Comparison of ENCODE assay signal across 9 cellular contexts in the genomic region with DNA sequence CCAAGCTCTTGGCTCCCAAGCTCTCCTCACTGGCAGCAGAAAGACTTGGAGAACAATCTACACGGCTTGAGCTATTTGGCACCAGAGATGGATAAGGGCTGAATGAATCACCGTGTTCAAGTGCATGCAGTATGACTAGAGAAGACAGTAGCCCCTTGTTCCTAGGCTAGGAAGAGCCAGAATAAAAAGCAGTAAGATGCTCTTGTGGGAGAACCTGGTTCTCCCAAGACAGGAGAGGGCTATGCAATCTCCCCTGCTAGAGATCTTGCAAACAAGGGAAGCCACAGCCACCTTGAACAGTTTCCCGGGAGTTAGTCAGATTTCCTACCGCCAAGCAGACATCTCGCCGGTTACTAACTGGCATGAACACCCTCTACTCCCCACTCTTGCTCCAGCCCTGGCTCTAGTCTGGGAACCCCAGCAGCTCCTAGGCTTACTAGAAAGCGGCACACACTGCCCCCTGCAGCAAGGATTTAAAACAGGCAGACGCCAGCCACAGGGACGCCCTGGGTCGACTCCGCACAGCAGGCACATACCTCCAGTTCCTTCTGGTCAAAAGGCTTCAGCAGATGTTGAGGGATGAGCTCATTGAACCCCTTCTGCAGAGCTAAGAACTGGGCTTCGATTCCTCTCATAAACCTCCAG.
A peak's percentile ranks its signal among the peaks of the same experiment; 100 is the strongest.
DNase-seq lines count a peak whose midpoint lies in the region; ATAC-seq, FAIRE-seq and TF ChIP-seq lines count a peak whose summit lies in the region.
"Had no signal": no experiment of that assay in that cellular context is flagged by ENCODE, and none has a peak within 500 bp of the region (broad histone marks: within the 10 kb centered on the region; RNA-seq: fewer than 3 reads in every experiment).

No MANE protein-coding gene starts in this region.

- peak; percentile 62 for TF ChIP-seq CTCF in WERI-Rb-1 (IDR thresholded peaks at IDR 0.05; ENCODE audit: low read depth, low read length)
- TF ChIP-seq CTCF in right atrium auricular region (IDR thresholded peaks at IDR 0.05): peak in 1 of 2 donors; percentile 59
- TF ChIP-seq CTCF in spleen (IDR thresholded peaks at IDR 0.05 in 8 of 11, conservative IDR thresholded peaks at IDR 0.05 in 3 of 11): peak in 2 of 11 experiments; percentile 10 to 16

- ATAC-seq in naive thymus-derived CD8-positive, alpha-beta T cell: no peak
- no peak for ATAC-seq in left colon

- H3K36me3 Mint-ChIP-seq in naive thymus-derived CD8-positive, alpha-beta T cell: peaks cover 4 to 93% (median 25%) of the 10 kb centered on the region in 3 donors

- DNase-seq in activated CD8-positive, alpha-beta memory T cell treated with anti-CD3 and anti-CD28 coated beads for 24 hours: peak; percentile 57
- no peak for DNase-seq in activated CD8-positive, alpha-beta memory T cell treated with anti-CD3 and anti-CD28 coated beads, Interleukin-2, amount 50 U/mL, for 4 hours
- DNase-seq in WERI-Rb-1: peak; percentile 51
- peak; percentile 76 for DNase-seq in right atrium auricular region (ENCODE audit: low spot score)
- peak; percentile 49 for DNase-seq in urothelium cell line (ENCODE audit: low spot score)
- no peak for DNase-seq in naive thymus-derived CD8-positive, alpha-beta T cell
- no peak for DNase-seq in spleen
- no peak for DNase-seq in left colon

- H3K4me1 ChIP-seq in right atrium auricular region (peaks cover 0 to 9% of the 10 kb centered on the region in 2 donors), spleen (peaks cover 0 to 17% (median 7%) of the 10 kb centered on the region in 6 donors)

- H3K4me3 ChIP-seq in WERI-Rb-1 (ENCODE audit: low read depth, low read length): no peak overlapping the region
- H3K4me3 ChIP-seq in right atrium auricular region: no peak overlapping the region
- no peak overlapping the region for H3K4me3 ChIP-seq in spleen

- H3K9me3 ChIP-seq in WERI-Rb-1 (ENCODE audit: severe bottlenecking): no peaks in the 10 kb centered on the region
- no peaks in the 10 kb centered on the region for H3K9me3 ChIP-seq in right atrium auricular region
- no peaks in the 10 kb centered on the region for H3K9me3 ChIP-seq in spleen

- H3K27ac Mint-ChIP-seq in naive thymus-derived CD8-positive, alpha-beta T cell: peak overlapping the region in 4 of 10 donors; percentile 9 to 36 (median 26)

- WGBS in spleen, 5 donors: 80 to 92% (median 89%) methylated on average over 12 of the region's 12 CpGs

- H3K27ac ChIP-seq in WERI-Rb-1 (no peak overlapping the region), right atrium auricular region (peak overlapping the region; percentile 36 to 54), spleen (no peak overlapping the region)

- no peaks in the 10 kb centered on the region for H3K9me3 Mint-ChIP-seq in naive thymus-derived CD8-positive, alpha-beta T cell

- intact Hi-C loops in spleen (cut with DNase I; ENCODE audit: low total_unique reads) (no loop called here), left colon (cut with DNase I, micrococcal nuclease) (loop anchor here in 1 of 2 donors (10.0 kb wide), 1 partner anchor 278 kb away; no protein-coding TSS in a partner anchor)

- H3K4me3 Mint-ChIP-seq in naive thymus-derived CD8-positive, alpha-beta T cell: no peak overlapping the region

- no peak for TF ChIP-seq POLR2A in spleen (IDR thresholded peaks at IDR 0.05)

- H3K36me3 ChIP-seq in WERI-Rb-1 (peaks cover 94% of the 10 kb centered on the region), right atrium auricular region (peaks cover 87% of the 10 kb centered on the region), spleen (peaks cover 7 to 100% (median 95%) of the 10 kb centered on the region in 6 donors)

- H3K27me3 Mint-ChIP-seq in naive thymus-derived CD8-positive, alpha-beta T cell: no peaks in the 10 kb centered on the region

- H3K27me3 ChIP-seq in WERI-Rb-1 (ENCODE audit: insufficient read depth, low read depth, severe bottlenecking): no peaks in the 10 kb centered on the region
- H3K27me3 ChIP-seq in right atrium auricular region: no peaks in the 10 kb centered on the region
- no peaks in the 10 kb centered on the region for H3K27me3 ChIP-seq in spleen (replicated peaks in 1 of 7)

- no peak for FAIRE-seq in urothelium cell line (lab: Jason Lieb, UNC)
- FAIRE-seq: GM18507 had no signal

- peaks cover 0 to 6% (median 4%) of the 10 kb centered on the region in 4 donors for H3K4me1 Mint-ChIP-seq in naive thymus-derived CD8-positive, alpha-beta T cell

- POLR2A ChIA-PET in naive thymus-derived CD8-positive, alpha-beta T cell (lab: Charles Lee): no interaction called here

Comparison
In these comparisons a context has a peak if more than half of its experiments do, and no peak if none do; other contexts are left out.
1. DNase-seq: peak in activated CD8-positive, alpha-beta memory T cell treated with anti-CD3 and anti-CD28 coated beads for 24 hours (single experiment), WERI-Rb-1 (single experiment), right atrium auricular region (single experiment) and urothelium cell line (single experiment); none in activated CD8-positive, alpha-beta memory T cell treated with anti-CD3 and anti-CD28 coated beads, Interleukin-2, amount 50 U/mL, for 4 hours (single experiment), naive thymus-derived CD8-positive, alpha-beta T cell (0 of 10), spleen (single experiment) and left colon (0 of 2).
2. H3K27ac ChIP-seq: peak in right atrium auricular region (2 of 2); none in WERI-Rb-1 (single experiment) and spleen (0 of 8).